5 cellular contexts compared by ENCODE assay signal in the genomic region with DNA sequence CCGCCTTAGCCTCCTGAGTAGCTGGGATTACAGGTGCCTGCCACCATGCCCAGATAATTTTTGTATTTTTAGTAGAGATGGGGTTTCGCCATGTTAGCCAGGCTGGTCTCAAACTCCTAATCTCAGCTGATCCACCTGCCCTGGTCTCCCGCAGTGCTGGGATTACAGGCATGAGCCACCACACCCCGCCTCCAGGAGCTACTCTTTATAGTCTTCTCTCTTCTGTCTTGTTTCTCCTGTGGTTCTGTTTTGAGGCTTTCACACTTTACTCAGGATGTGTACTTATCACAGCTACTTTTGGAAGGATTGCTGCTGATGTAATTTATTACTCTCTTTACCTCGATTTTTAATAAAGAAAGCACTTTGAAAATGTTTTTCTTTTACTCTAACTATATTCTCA.
A peak's percentile ranks its signal among the peaks of the same experiment; 100 is the strongest.
DNase-seq lines count a peak whose midpoint lies in the region; ATAC-seq and TF ChIP-seq lines count a peak whose summit lies in the region.
"Not testable (repeated sequence)": the region's sequence is repeated elsewhere in the genome, so short reads cannot be mapped to it uniquely, and the experiment has no call there.

No MANE protein-coding gene starts in this region.

- not testable (repeated sequence) for H3K36me3 Mint-ChIP-seq in immature natural killer cell; stimulated activated effector memory CD8-positive, alpha-beta T cell treated with anti-CD3 and anti-CD28 coated beads, Interleukin-12 subunit alpha, Interleukin-12 subunit beta, amount 100 ng/mL, for 72 hours

- H3K27me3 Mint-ChIP-seq in immature natural killer cell (ENCODE audit: low read depth in 3 of 3) = not testable (repeated sequence)

- not testable (repeated sequence) for TF ChIP-seq CTCF in 22Rv1 (IDR thresholded peaks at IDR 0.05); VCaP (conservative IDR thresholded peaks at IDR 0.05)

- peak overlapping the region in 1 of 6 donors; percentile 41 for H3K27ac Mint-ChIP-seq in immature natural killer cell
- not testable (repeated sequence) for H3K27ac Mint-ChIP-seq in stimulated activated effector memory CD8-positive, alpha-beta T cell treated with anti-CD3 and anti-CD28 coated beads, Interleukin-12 subunit alpha, Interleukin-12 subunit beta, amount 100 ng/mL, for 72 hours

- peaks cover 12 to 15% of the 10 kb centered on the region in 2 donors for H3K4me1 Mint-ChIP-seq in immature natural killer cell
- H3K4me1 Mint-ChIP-seq in stimulated activated effector memory CD8-positive, alpha-beta T cell treated with anti-CD3 and anti-CD28 coated beads, Interleukin-12 subunit alpha, Interleukin-12 subunit beta, amount 100 ng/mL, for 72 hours = not testable (repeated sequence)

- ATAC-seq in stimulated activated effector memory CD8-positive, alpha-beta T cell treated with anti-CD3 and anti-CD28 coated beads, Interleukin-12 subunit alpha, Interleukin-12 subunit beta, amount 100 ng/mL, for 72 hours = peak; percentile 39

- not testable (repeated sequence) for H3K9me3 Mint-ChIP-seq in immature natural killer cell; stimulated activated effector memory CD8-positive, alpha-beta T cell treated with anti-CD3 and anti-CD28 coated beads, Interleukin-12 subunit alpha, Interleukin-12 subunit beta, amount 100 ng/mL, for 72 hours

- peak; percentile 28 for DNase-seq in NCI-H69 (lab: John Stamatoyannopoulos, UW)
- peak; percentile 9 to 20 (median 16) for DNase-seq in immature natural killer cell
- not testable (repeated sequence) for DNase-seq in stimulated activated effector memory CD8-positive, alpha-beta T cell treated with anti-CD3 and anti-CD28 coated beads, Interleukin-12 subunit alpha, Interleukin-12 subunit beta, amount 100 ng/mL, for 72 hours (ENCODE audit: low spot score in 2 of 2)

- H3K27ac ChIP-seq in 22Rv1 (peak overlapping the region; percentile 16; the same call in 1 of the 2 replicates), VCaP (peak overlapping the region; percentile 94)

- peak overlapping the region in 4 of 5 donors; percentile 3 to 59 (median 24) for H3K4me3 Mint-ChIP-seq in immature natural killer cell
- H3K4me3 Mint-ChIP-seq in stimulated activated effector memory CD8-positive, alpha-beta T cell treated with anti-CD3 and anti-CD28 coated beads, Interleukin-12 subunit alpha, Interleukin-12 subunit beta, amount 100 ng/mL, for 72 hours = not testable (repeated sequence)
